ENCODE assay signal across 26 cellular contexts in the genomic region with DNA sequence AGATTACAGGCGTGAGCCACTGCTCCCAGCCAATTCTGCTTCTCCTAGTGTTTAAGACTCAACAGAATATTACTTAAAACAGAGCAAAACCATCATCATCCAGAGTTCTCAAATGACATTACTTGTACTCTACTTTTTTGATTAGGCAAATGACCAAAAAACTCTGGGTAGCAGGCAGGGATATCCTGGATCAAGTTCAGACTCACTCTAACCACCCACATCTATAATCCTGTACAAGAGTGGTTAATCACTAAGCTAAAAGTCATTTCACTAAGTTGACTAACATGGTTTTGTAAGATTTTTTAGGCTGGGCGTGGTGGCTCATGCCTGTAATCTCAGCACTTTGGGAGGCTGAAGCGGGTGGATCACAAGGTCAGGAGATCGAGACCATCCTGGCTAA. TPM values are rescaled to one million over a fixed set of nuclear protein-coding genes. Genes with fewer than 3 reads are reported as not detected.
"Had no signal": no experiment of that assay in that cellular context is flagged by ENCODE, and none has a peak within 500 bp of the region (broad histone marks: within the 10 kb centered on the region; RNA-seq: fewer than 3 reads in every experiment).

No MANE protein-coding gene starts in this region.

- H3K4me3 ChIP-seq: ascending aorta, breast epithelium, left lung, sigmoid colon, spleen, tibial artery had no signal

- DNase-seq: activated CD8-positive, alpha-beta memory T cell treated with anti-CD3 and anti-CD28 coated beads for 24 hours; activated CD8-positive, alpha-beta memory T cell treated with anti-CD3 and anti-CD28 coated beads, Interleukin-2, amount 50 U/mL, for 48 hours; activated effector memory CD4-positive, alpha-beta T cell treated with Interleukin-2 at 50 U/mL for 16 hours; activated naive CD4-positive, alpha-beta T cell treated with anti-CD3 and anti-CD28 coated beads, Interleukin-2, amount 10 ng/mL, durations not matched to agents 7 days and 5 days; activated naive CD8-positive, alpha-beta T cell treated with anti-CD3 and anti-CD28 coated beads, Interleukin-2, amount 50 U/mL, for 24 hours; activated T-cell treated with anti-CD3 and anti-CD28 coated beads, Interleukin-2, amount 50 U/mL, for 48 hours; cerebellar nuclear complex; cortex of kidney; islet precursor cell; left lung; midbrain; nucleus accumbens; sigmoid colon; spleen; stimulated activated CD8-positive, alpha-beta memory T cell treated with anti-CD3 and anti-CD28 coated beads, Interleukin-4, amount 100 ng/mL, for 48 hours; stimulated activated naive CD4-positive, alpha-beta T cell treated with Interleukin-2 at 50 U/mL for 16 hours; substantia nigra; T1000; tibial artery had no signal

- H3K9me3 ChIP-seq: ascending aorta, breast epithelium, left lung, sigmoid colon, spleen, tibial artery had no signal

- H3K27ac ChIP-seq: ascending aorta, breast epithelium, left lung, sigmoid colon, spleen, tibial artery had no signal

- H3K4me1 ChIP-seq: breast epithelium had no signal

- H3K27me3 ChIP-seq: ascending aorta, breast epithelium, left lung, sigmoid colon, spleen, tibial artery had no signal

- H3K36me3 ChIP-seq: breast epithelium had no signal

- ATAC-seq: activated CD4-positive, CD25-positive, alpha-beta regulatory T cell treated with anti-CD3 and anti-CD28 coated beads, Interleukin-2, amount 50 U/mL, for 24 hours; activated naive CD8-positive, alpha-beta T cell treated with anti-CD3 and anti-CD28 coated beads, Interleukin-2, amount 50 U/mL, for 24 hours; left lung had no signal

RNA-seq across cellular contexts. Expression of a gene that starts 20.2 kb away (rescaled TPM):
- total RNA-seq: ascending aorta, glomerular endothelial cell, left lung, lung microvascular endothelial cell, spleen, urinary bladder had no signal
- polyA plus RNA-seq: spleen, urinary bladder had no signal

RNA-seq across cellular contexts. Expression of a gene that starts 22.6 kb away (rescaled TPM):
- total RNA-seq: ascending aorta, glomerular endothelial cell, left lung, urinary bladder had no signal
- polyA plus RNA-seq: esophagus, urinary bladder had no signal
